In the genomic region with DNA sequence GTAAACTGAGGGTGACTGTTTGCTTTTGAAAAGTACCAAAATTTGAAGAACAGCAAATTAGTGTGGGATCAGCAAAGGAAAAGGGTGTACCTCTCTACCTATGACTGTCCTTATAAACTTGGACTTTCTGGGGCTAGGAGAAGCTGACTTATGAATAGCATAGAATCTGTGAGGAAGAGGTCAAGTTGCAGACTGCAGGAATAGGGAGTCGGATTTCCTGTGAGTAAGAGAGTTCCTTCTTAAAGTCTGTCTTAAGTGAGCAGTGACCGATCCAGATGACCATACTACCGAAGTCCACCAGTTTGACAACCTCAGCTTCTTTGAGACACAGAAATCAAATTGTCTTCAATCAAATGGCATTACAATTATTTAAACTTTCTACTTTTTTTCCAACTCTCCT, we compare ENCODE assay signal across 27 cellular contexts.
DNase-seq lines count a peak whose midpoint lies in the region; ATAC-seq and TF ChIP-seq lines count a peak whose summit lies in the region.
"Had no signal": no experiment of that assay in that cellular context is flagged by ENCODE, and none has a peak within 500 bp of the region (broad histone marks: within the 10 kb centered on the region; RNA-seq: fewer than 3 reads in every experiment).

No MANE protein-coding gene starts in this region.

- H3K9me3 ChIP-seq in mammary epithelial cell (replicated peaks; ENCODE audit: insufficient read depth, low read length) (no peaks in the 10 kb centered on the region), adipocyte (ENCODE audit: control insufficient read depth, low read length) (no peaks in the 10 kb centered on the region)
- H3K9me3 ChIP-seq: BE2C, Caco-2, esophagus muscularis mucosa, heart right ventricle, neutrophil, right atrium auricular region had no signal

- no peaks in the 10 kb centered on the region for H3K27me3 ChIP-seq in mammary epithelial cell (ENCODE audit: insufficient read depth, low read length)
- no peaks in the 10 kb centered on the region for H3K27me3 ChIP-seq in adipocyte (replicated peaks; ENCODE audit: control insufficient read depth, insufficient read depth, low read length)
- H3K27me3 ChIP-seq: BE2C, esophagus muscularis mucosa, neutrophil, right atrium auricular region had no signal

- H3K9me3 Mint-ChIP-seq in MCF 10A (ENCODE audit: unreplicated experiment) (no peaks in the 10 kb centered on the region), progenitor cell of endocrine pancreas (ENCODE audit: low read depth) (no peaks in the 10 kb centered on the region), osteocyte (ENCODE audit: unreplicated experiment) (no peaks in the 10 kb centered on the region)
- no peaks in the 10 kb centered on the region for H3K9me3 Mint-ChIP-seq in activated naive CD4-positive, alpha-beta T cell treated with anti-CD3 and anti-CD28 coated beads for 36 hours
- H3K9me3 Mint-ChIP-seq: activated CD4-positive, alpha-beta T cell treated with anti-CD3 and anti-CD28 coated beads, Interleukin-2, amount 10 ng/mL, durations not matched to agents 7 days and 5 days; IgD-negative memory B cell had no signal

- ATAC-seq in HG03045 (IDR thresholded peaks at IDR 0.05; ENCODE audit: unreplicated experiment): no peak
- ATAC-seq: heart right ventricle had no signal

- H3K27me3 Mint-ChIP-seq in MCF 10A (ENCODE audit: insufficient read depth, unreplicated experiment) (no peaks in the 10 kb centered on the region), progenitor cell of endocrine pancreas (no peaks in the 10 kb centered on the region), osteocyte (ENCODE audit: unreplicated experiment) (peaks cover 2% of the 10 kb centered on the region)
- peaks cover 27% of the 10 kb centered on the region for H3K27me3 Mint-ChIP-seq in activated naive CD4-positive, alpha-beta T cell treated with anti-CD3 and anti-CD28 coated beads for 36 hours (ENCODE audit: low read depth)

- H3K4me3 ChIP-seq in mammary epithelial cell (replicated peaks in 1 of 3; ENCODE audit: insufficient read depth in 1 of 3, low read depth in 2 of 3, low read length in 3 of 3): no peak overlapping the region
- no peak overlapping the region for H3K4me3 ChIP-seq in adipocyte (ENCODE audit: low read length)
- H3K4me3 ChIP-seq in fibroblast of mammary gland (ENCODE audit: control insufficient read depth, low read depth, low read length): no peak overlapping the region
- H3K4me3 ChIP-seq: esophagus muscularis mucosa, heart right ventricle, right atrium auricular region had no signal

- H3K4me1 ChIP-seq in mammary epithelial cell (ENCODE audit: insufficient read depth, low read length) (no peaks in the 10 kb centered on the region), adipocyte (ENCODE audit: control insufficient read depth, insufficient read depth, low read length) (peaks cover 12% of the 10 kb centered on the region)
- H3K4me1 ChIP-seq: BE2C, Caco-2, esophagus muscularis mucosa, heart right ventricle, right atrium auricular region had no signal

- TF ChIP-seq CTCF in MCF 10A (IDR thresholded peaks at IDR 0.05; ENCODE audit: unreplicated experiment) (no peak), mammary epithelial cell (conservative IDR thresholded peaks at IDR 0.05 in 1 of 2, IDR thresholded peaks at IDR 0.05 in 1 of 2; ENCODE audit: extremely low read depth in 1 of 2, insufficient read depth in 1 of 2, low read depth in 1 of 2, low read length in 2 of 2) (no peak), fibroblast of mammary gland (conservative IDR thresholded peaks at IDR 0.05; ENCODE audit: control insufficient read depth, insufficient read depth, low read depth, low read length) (no peak), progenitor cell of endocrine pancreas (IDR thresholded peaks at IDR 0.05; ENCODE audit: unreplicated experiment) (no peak), osteocyte (IDR thresholded peaks at IDR 0.05) (no peak)

- H3K79me2 ChIP-seq in mammary epithelial cell (ENCODE audit: insufficient read depth, low read length): no peaks in the 10 kb centered on the region

- CTCF ChIA-PET in MCF 10A (lab: Yijun Ruan, JAX): interaction anchor here (0.8 kb wide), 1 partner anchor 15 kb away, joined by 3 read pairs; no protein-coding TSS in a partner anchor
- CTCF ChIA-PET in mammary epithelial cell (lab: Charles Lee; ENCODE audit: low non-redundant PET): interaction anchor here (0.7 kb wide), 1 partner anchor 102 kb away, joined by 3 read pairs; no protein-coding TSS in a partner anchor
- CTCF ChIA-PET in activated naive CD4-positive, alpha-beta T cell treated with anti-CD3 and anti-CD28 coated beads for 36 hours (lab: Charles Lee): no interaction called here

- H3K4me3 Mint-ChIP-seq in MCF 10A (ENCODE audit: unreplicated experiment) (no peak overlapping the region), progenitor cell of endocrine pancreas (ENCODE audit: low read depth) (no peak overlapping the region), osteocyte (ENCODE audit: unreplicated experiment) (no peak overlapping the region)
- H3K4me3 Mint-ChIP-seq in activated naive CD4-positive, alpha-beta T cell treated with anti-CD3 and anti-CD28 coated beads for 36 hours: no peak overlapping the region
- H3K4me3 Mint-ChIP-seq: activated CD4-positive, alpha-beta T cell treated with anti-CD3 and anti-CD28 coated beads, Interleukin-2, amount 10 ng/mL, durations not matched to agents 7 days and 5 days; IgD-negative memory B cell had no signal

- H3K9ac ChIP-seq in mammary epithelial cell (ENCODE audit: insufficient read depth, low read length): no peak overlapping the region
- H3K9ac ChIP-seq in adipocyte (ENCODE audit: low read length): no peak overlapping the region

- BruUV-seq in MCF 10A (replicated peaks; lab: Mats Ljungman, UMichigan) (no TSS peak), mammary epithelial cell (replicated peaks; lab: Mats Ljungman, UMichigan) (no TSS peak)

- intact Hi-C loops in MCF 10A (cut with micrococcal nuclease) (no loop called here), mammary epithelial cell (cut with micrococcal nuclease) (no loop called here)
- intact Hi-C loops in activated naive CD4-positive, alpha-beta T cell treated with anti-CD3 and anti-CD28 coated beads for 36 hours (cut with micrococcal nuclease): no loop called here

- in situ Hi-C loops in mammary epithelial cell (cut with MboI; ENCODE audit: low sequenced_read_pairs in 2 of 2): no loop called here

- H3K36me3 Mint-ChIP-seq in MCF 10A (ENCODE audit: insufficient read depth, unreplicated experiment) (no peaks in the 10 kb centered on the region), progenitor cell of endocrine pancreas (ENCODE audit: insufficient read depth) (no peaks in the 10 kb centered on the region), osteocyte (ENCODE audit: unreplicated experiment) (no peaks in the 10 kb centered on the region)
- no peaks in the 10 kb centered on the region for H3K36me3 Mint-ChIP-seq in activated naive CD4-positive, alpha-beta T cell treated with anti-CD3 and anti-CD28 coated beads for 36 hours (ENCODE audit: low read depth)
- H3K36me3 Mint-ChIP-seq: IgD-negative memory B cell had no signal

- H3K36me3 ChIP-seq in mammary epithelial cell (ENCODE audit: insufficient read depth, low read length) (no peaks in the 10 kb centered on the region), adipocyte (ENCODE audit: control insufficient read depth, insufficient read depth, low read length, severe bottlenecking) (no peaks in the 10 kb centered on the region)
- H3K36me3 ChIP-seq: BE2C, esophagus muscularis mucosa, heart right ventricle, neutrophil, right atrium auricular region had no signal

- no peak overlapping the region for H3K27ac ChIP-seq in mammary epithelial cell (ENCODE audit: insufficient read depth, low read depth, low read length)
- H3K27ac ChIP-seq: esophagus muscularis mucosa, heart right ventricle, HL-60, neutrophil, right atrium auricular region had no signal

- H3K27ac Mint-ChIP-seq in MCF 10A (ENCODE audit: low read depth, unreplicated experiment) (no peak overlapping the region), progenitor cell of endocrine pancreas (no peak overlapping the region), osteocyte (ENCODE audit: unreplicated experiment) (no peak overlapping the region)
- no peak overlapping the region for H3K27ac Mint-ChIP-seq in activated naive CD4-positive, alpha-beta T cell treated with anti-CD3 and anti-CD28 coated beads for 36 hours
- H3K27ac Mint-ChIP-seq: activated CD4-positive, alpha-beta T cell treated with anti-CD3 and anti-CD28 coated beads, Interleukin-2, amount 10 ng/mL, durations not matched to agents 7 days and 5 days; IgD-negative memory B cell had no signal

- no peak overlapping the region for H2AFZ ChIP-seq in mammary epithelial cell (ENCODE audit: low read depth, low read length)

- DNase-seq in MCF 10A (ENCODE audit: unreplicated experiment): peak; percentile 6
- no peak for DNase-seq in mammary epithelial cell
- DNase-seq in adipocyte (ENCODE audit: low read depth): peak; percentile 38
- DNase-seq in fibroblast of mammary gland (ENCODE audit: low read depth): peak; percentile 50
- no peak for DNase-seq in progenitor cell of endocrine pancreas (ENCODE audit: low spot score, unreplicated experiment)
- DNase-seq in osteocyte (ENCODE audit: extremely low spot score, unreplicated experiment): no peak
- no peak for DNase-seq in activated naive CD4-positive, alpha-beta T cell treated with anti-CD3 and anti-CD28 coated beads for 36 hours
- DNase-seq: 8988T; activated CD4-positive, alpha-beta T cell treated with anti-CD3 and anti-CD28 coated beads, Interleukin-2, amount 10 ng/mL, durations not matched to agents 7 days and 5 days; activated effector memory CD4-positive, alpha-beta T cell treated with Interleukin-2 at 50 U/mL for 16 hours; BE2C; Caco-2; central memory CD4-positive, alpha-beta T cell; effector CD4-positive, alpha-beta T cell; heart right ventricle; MM.1S; NCI-H1436 treated with DMSO at 0.1 percent for 48 hours; NCI-H526 treated with DMSO at 0.1 percent for 48 hours; SIG-M5; stimulated activated CD4-positive, alpha-beta T cell treated with anti-CD3 and anti-CD28 coated beads, Interleukin-12 subunit alpha, Interleukin-12 subunit beta, amount 100 ng/mL, for 4 hours; T-helper 1 cell had no signal

- H3K4me1 Mint-ChIP-seq in MCF 10A (ENCODE audit: insufficient read depth, unreplicated experiment) (peaks cover 5% of the 10 kb centered on the region), progenitor cell of endocrine pancreas (ENCODE audit: low read depth) (peaks cover 18% of the 10 kb centered on the region), osteocyte (ENCODE audit: unreplicated experiment) (peaks cover 10% of the 10 kb centered on the region)
- no peaks in the 10 kb centered on the region for H3K4me1 Mint-ChIP-seq in activated naive CD4-positive, alpha-beta T cell treated with anti-CD3 and anti-CD28 coated beads for 36 hours (ENCODE audit: low read depth)
- H3K4me1 Mint-ChIP-seq: activated CD4-positive, alpha-beta T cell treated with anti-CD3 and anti-CD28 coated beads, Interleukin-2, amount 10 ng/mL, durations not matched to agents 7 days and 5 days; IgD-negative memory B cell had no signal

- POLR2A ChIA-PET in MCF 10A (lab: Yijun Ruan, JAX): no interaction called here

- dilution Hi-C loops in mammary epithelial cell (cut with HindIII; ENCODE audit: low sequenced_read_pairs): no loop called here

- no peak overlapping the region for H3K4me2 ChIP-seq in mammary epithelial cell (ENCODE audit: insufficient read depth, low read depth, low read length)

- WGBS in mammary epithelial cell (ENCODE audit: low coverage, missing lambda C conversion rate): 91% methylated on average over 3 of the region's 3 CpGs

- H4K20me1 ChIP-seq in mammary epithelial cell (ENCODE audit: insufficient read depth, low read length): no peaks in the 10 kb centered on the region

Comparison
In these comparisons a context has a peak if more than half of its experiments do, and no peak if none do; other contexts are left out.
1. DNase-seq: peak in MCF 10A (single experiment), adipocyte (single experiment) and fibroblast of mammary gland (single experiment); none in mammary epithelial cell (single experiment), progenitor cell of endocrine pancreas (single experiment), osteocyte (single experiment) and activated naive CD4-positive, alpha-beta T cell treated with anti-CD3 and anti-CD28 coated beads for 36 hours (single experiment).